Comparison of ENCODE assay signal across 1 cellular context in genomic region chr3:154886437-154886836, GRCh38.
TF ChIP-seq lines count a peak whose summit lies in the region.

No MANE protein-coding gene starts in this region.

TF ChIP-seq in IMR-90, 13 proteins besides CTCF, POLR2A, EP300 and RAD21:
- no peak for TF ChIP-seq RFX5 (IDR thresholded peaks at IDR 0.05; ENCODE audit: low read depth, low read length)
- TF ChIP-seq CHD1 (IDR thresholded peaks at IDR 0.05; ENCODE audit: low read depth, low read length) = no peak
- TF ChIP-seq MAZ (IDR thresholded peaks at IDR 0.05; ENCODE audit: borderline replicate concordance, low read depth, low read length) = no peak
- TF ChIP-seq USF2 (IDR thresholded peaks at IDR 0.05; ENCODE audit: low read depth, low read length) = no peak
- TF ChIP-seq RCOR1 (IDR thresholded peaks at IDR 0.05; ENCODE audit: insufficient replicate concordance, low read length) = peak; percentile 25
- peak; percentile 85 for TF ChIP-seq CEBPB (IDR thresholded peaks at IDR 0.05; ENCODE audit: low read depth, low read length)
- TF ChIP-seq BHLHE40 (IDR thresholded peaks at IDR 0.05; ENCODE audit: low read depth, low read length) = no peak; the same call in 1 of the 2 replicates
- TF ChIP-seq NFE2L2 (IDR thresholded peaks at IDR 0.05; ENCODE audit: low read depth, low read length) = no peak
- no peak for TF ChIP-seq ELK1 (IDR thresholded peaks at IDR 0.05; ENCODE audit: borderline replicate concordance, low read depth, low read length)
- TF ChIP-seq FOS (IDR thresholded peaks at IDR 0.05; ENCODE audit: low read depth, low read length) = peak; percentile 93
- TF ChIP-seq MAFK (IDR thresholded peaks at IDR 0.05; ENCODE audit: low read depth, low read length) = peak; percentile 72
- TF ChIP-seq MXI1 (IDR thresholded peaks at IDR 0.05; ENCODE audit: borderline replicate concordance, low read depth, low read length) = no peak
- TF ChIP-seq SMC3 (IDR thresholded peaks at IDR 0.05; ENCODE audit: low read depth, low read length) = no peak
